1 cellular context compared by ENCODE assay signal in the genomic region with DNA sequence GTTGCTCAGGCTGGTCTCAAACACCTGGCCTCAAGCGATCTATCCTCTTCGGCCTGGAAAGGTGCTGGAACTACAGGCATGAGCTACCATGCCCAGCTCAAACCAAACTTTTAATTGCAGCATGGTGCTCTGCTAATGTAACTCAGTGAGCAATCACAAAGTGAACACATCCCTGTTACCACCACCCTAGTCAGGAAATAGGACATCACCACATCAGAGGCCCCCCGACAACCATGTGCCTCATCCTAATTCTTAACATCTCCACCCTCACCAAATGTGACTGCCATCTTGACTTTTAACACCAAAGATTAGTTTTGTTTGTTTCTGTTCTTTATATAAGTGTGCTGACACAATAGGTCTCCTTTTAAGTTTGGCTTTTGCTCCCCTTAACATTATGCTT.
TF ChIP-seq lines count a peak whose summit lies in the region.

No MANE protein-coding gene starts in this region.

TF ChIP-seq in GM12878, 131 proteins besides CTCF, POLR2A, EP300 and RAD21:
- no peak for TF ChIP-seq CHD2 (IDR thresholded peaks at IDR 0.05; ENCODE audit: borderline replicate concordance, low read depth, low read length)
- no peak for TF ChIP-seq BCL11A (IDR thresholded peaks at IDR 0.05; ENCODE audit: low read depth, low read length)
- no peak for TF ChIP-seq SP1 (IDR thresholded peaks at IDR 0.05; ENCODE audit: low read depth, low read length)
- no peak for TF ChIP-seq SMAD1 (IDR thresholded peaks at IDR 0.05; ENCODE audit: low read depth, partially characterized antibody)
